Comparison of ENCODE assay signal across 9 cellular contexts in genomic region chr10:70265032-70265689, GRCh38. TPM values are rescaled to one million over a fixed set of nuclear protein-coding genes. Genes with fewer than 3 reads are reported as not detected.
DNase-seq lines count a peak whose midpoint lies in the region; ATAC-seq and TF ChIP-seq lines count a peak whose summit lies in the region.
"Had no signal": no experiment of that assay in that cellular context is flagged by ENCODE, and none has a peak within 500 bp of the region (broad histone marks: within the 10 kb centered on the region; RNA-seq: fewer than 3 reads in every experiment).

No MANE protein-coding gene starts in this region.

- peak; percentile 49 for ATAC-seq in sciatic nerve
- ATAC-seq in naive thymus-derived CD4-positive, alpha-beta T cell = no peak

- CTCF ChIA-PET in naive thymus-derived CD4-positive, alpha-beta T cell (lab: Charles Lee) = interaction anchor here (1.4 kb wide), 1 partner anchor 99 kb away, joined by 4 read pairs; no protein-coding TSS in a partner anchor

- no peak overlapping the region for H3K27ac Mint-ChIP-seq in endothelial cell (ENCODE audit: unreplicated experiment)
- no peak overlapping the region for H3K27ac Mint-ChIP-seq in naive thymus-derived CD4-positive, alpha-beta T cell

- H3K9me3 Mint-ChIP-seq in endothelial cell (ENCODE audit: unreplicated experiment) = no peaks in the 10 kb centered on the region
- peaks cover 3 to 18% (median 8%) of the 10 kb centered on the region in 11 donors for H3K9me3 Mint-ChIP-seq in naive thymus-derived CD4-positive, alpha-beta T cell

- H3K36me3 Mint-ChIP-seq in endothelial cell (ENCODE audit: low read depth, unreplicated experiment) = no peaks in the 10 kb centered on the region
- H3K36me3 Mint-ChIP-seq in naive thymus-derived CD4-positive, alpha-beta T cell = peaks cover 0 to 9% (median 7%) of the 10 kb centered on the region in 5 donors

- H3K4me3 ChIP-seq in naive thymus-derived CD4-positive, alpha-beta T cell (ENCODE audit: low read length) = no peak overlapping the region

- POLR2A ChIA-PET in naive thymus-derived CD4-positive, alpha-beta T cell (lab: Charles Lee) = no interaction called here

- H3K4me1 ChIP-seq in naive thymus-derived CD4-positive, alpha-beta T cell (ENCODE audit: control insufficient read depth in 2 of 2, insufficient read depth in 2 of 2, low read length in 2 of 2) = no peaks in the 10 kb centered on the region

- intact Hi-C loops in sciatic nerve (cut with DNase I) = no loop called here
- intact Hi-C loops in naive thymus-derived CD4-positive, alpha-beta T cell (cut with micrococcal nuclease) = no loop called here

- H3K36me3 ChIP-seq in naive thymus-derived CD4-positive, alpha-beta T cell (ENCODE audit: control insufficient read depth in 2 of 3, insufficient read depth in 3 of 3, low read length in 3 of 3) = no peaks in the 10 kb centered on the region

- no peak overlapping the region for H3K27ac ChIP-seq in naive thymus-derived CD4-positive, alpha-beta T cell (ENCODE audit: low read depth, low read length)

- DNase-seq in NCI-H510A treated with DMSO at 0.1 percent for 48 hours (lab: John Stamatoyannopoulos, UW) (peak; percentile 65), NCI-H510A (lab: John Stamatoyannopoulos, UW) (no peak), NCI-H2196 treated with DMSO at 0.1 percent for 48 hours (lab: John Stamatoyannopoulos, UW; ENCODE audit: unreplicated experiment) (peak; percentile 8), endothelial cell (ENCODE audit: low spot score) (peak; percentile 22), sciatic nerve (ENCODE audit: low spot score) (no peak), activated gamma-delta T cell (lab: John Stamatoyannopoulos, UW) (no peak)
- no peak for DNase-seq in naive thymus-derived CD4-positive, alpha-beta T cell
- no peak for DNase-seq in stimulated activated naive CD4-positive, alpha-beta T cell treated with Interleukin-2 at 50 U/mL for 16 hours (lab: John Stamatoyannopoulos, UW)
- DNase-seq: NCI-H524 had no signal

- H3K9me3 ChIP-seq in naive thymus-derived CD4-positive, alpha-beta T cell (ENCODE audit: control insufficient read depth in 2 of 3, low read length in 3 of 3) = no peaks in the 10 kb centered on the region

- peaks cover 5% of the 10 kb centered on the region for H3K27me3 Mint-ChIP-seq in endothelial cell (ENCODE audit: unreplicated experiment)
- H3K27me3 Mint-ChIP-seq in naive thymus-derived CD4-positive, alpha-beta T cell = peaks cover 10 to 24% (median 13%) of the 10 kb centered on the region in 5 donors

- no peaks in the 10 kb centered on the region for H3K27me3 ChIP-seq in naive thymus-derived CD4-positive, alpha-beta T cell (ENCODE audit: control insufficient read depth in 2 of 2, insufficient read depth in 2 of 2, low read length in 2 of 2)

- H3K4me3 Mint-ChIP-seq in endothelial cell (ENCODE audit: unreplicated experiment) = no peak overlapping the region
- no peak overlapping the region for H3K4me3 Mint-ChIP-seq in naive thymus-derived CD4-positive, alpha-beta T cell

- no peaks in the 10 kb centered on the region for H3K4me1 Mint-ChIP-seq in endothelial cell (ENCODE audit: unreplicated experiment)
- peaks cover 0 to 6% (median 0%) of the 10 kb centered on the region in 7 donors for H3K4me1 Mint-ChIP-seq in naive thymus-derived CD4-positive, alpha-beta T cell

- TF ChIP-seq CTCF in endothelial cell (IDR thresholded peaks at IDR 0.05; ENCODE audit: unreplicated experiment) = no peak

RNA-seq across cellular contexts. Expression of gene NPFFR1, which starts 18.6 kb away (rescaled TPM):
- total RNA-seq in endothelial cell (ENCODE audit: unreplicated experiment) (not detected), sciatic nerve (4.8 TPM)
- total RNA-seq in naive thymus-derived CD4-positive, alpha-beta T cell = under 1 TPM in 1 of 5 experiments, not detected in 4; 0.05 TPM
- polyA plus RNA-seq in naive thymus-derived CD4-positive, alpha-beta T cell = not detected

RNA-seq across cellular contexts. Expression of gene PPA1, which starts 31.9 kb away (rescaled TPM):
- total RNA-seq in endothelial cell (ENCODE audit: unreplicated experiment) (56.3 TPM), sciatic nerve (114 TPM)
- 100 to 1,000 TPM in 1 of 5 experiments, 10 to 100 TPM in 4; 51.9 to 175 (median 69.6) TPM for total RNA-seq in naive thymus-derived CD4-positive, alpha-beta T cell
- polyA plus RNA-seq in naive thymus-derived CD4-positive, alpha-beta T cell = 100 to 1,000 TPM; 153 to 179 TPM

Comparison
In these comparisons a context has a peak if more than half of its experiments do, and no peak if none do; other contexts are left out.
1. DNase-seq: peak in NCI-H510A treated with DMSO at 0.1 percent for 48 hours (single experiment), NCI-H2196 treated with DMSO at 0.1 percent for 48 hours (single experiment) and endothelial cell (single experiment); none in NCI-H510A (single experiment), sciatic nerve (single experiment), naive thymus-derived CD4-positive, alpha-beta T cell (0 of 9), stimulated activated naive CD4-positive, alpha-beta T cell treated with Interleukin-2 at 50 U/mL for 16 hours (single experiment) and activated gamma-delta T cell (single experiment).